ENCODE assay signal across 29 cellular contexts in the genomic region with DNA sequence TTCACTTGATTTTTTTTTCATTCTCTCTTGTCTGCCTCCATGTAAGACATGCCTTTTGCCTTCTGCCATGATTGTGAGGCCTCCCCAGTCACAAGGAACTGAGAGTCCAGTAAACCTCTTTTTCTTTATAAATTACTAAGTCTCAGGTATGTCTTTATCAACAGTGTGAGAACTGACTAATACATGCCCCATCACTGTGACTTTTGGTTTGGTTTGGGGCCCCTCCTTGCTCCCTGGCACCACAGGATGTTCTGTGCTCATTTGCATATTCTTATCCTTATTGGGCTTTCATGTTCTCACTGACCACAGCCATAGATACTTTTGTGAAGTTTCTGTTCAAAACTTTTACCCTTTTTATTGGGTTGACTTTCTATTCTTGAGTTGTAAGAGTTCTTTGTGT. TPM values are rescaled to one million over a fixed set of nuclear protein-coding genes. Genes with fewer than 3 reads are reported as not detected.
"Had no signal": no experiment of that assay in that cellular context is flagged by ENCODE, and none has a peak within 500 bp of the region (broad histone marks: within the 10 kb centered on the region; RNA-seq: fewer than 3 reads in every experiment).

No MANE protein-coding gene starts in this region.

- H3K36me3 ChIP-seq: esophagus squamous epithelium, left ventricle myocardium inferior, lower lobe of right lung, spleen, suprapubic skin, thyroid gland, uterus had no signal

- H3K4me1 ChIP-seq: left ventricle myocardium inferior, lower lobe of right lung, spleen, suprapubic skin, thyroid gland, uterus had no signal

- ATAC-seq: left cardiac atrium, lower lobe of right lung, natural killer cell, sciatic nerve had no signal

- H3K4me3 ChIP-seq: esophagus squamous epithelium, left ventricle myocardium inferior, lower lobe of right lung, spleen, suprapubic skin, thyroid gland, uterus had no signal

- DNase-seq: dermis blood vessel endothelial cell; esophagus squamous epithelium; foreskin fibroblast; immature natural killer cell; left cardiac atrium; left ventricle myocardium inferior; lower lobe of right lung; natural killer cell; posterior cingulate gyrus; spleen; stimulated activated CD4-positive, alpha-beta T cell treated with anti-CD3 and anti-CD28 coated beads, Interleukin-15, amount 100 ng/mL, for 24 hours; stimulated activated CD4-positive, alpha-beta T cell treated with anti-CD3 and anti-CD28 coated beads, Interleukin-1b, Interleukin-23, amount 100 ng/mL, for 48 hours; stimulated activated CD4-positive, alpha-beta T cell treated with anti-CD3 and anti-CD28 coated beads, Interleukin-4, amount 100 ng/mL, for 24 hours; stimulated activated naive B cell treated with anti-CD40 and anti-IgM and Interleukin-4, amounts not matched to agents 10 μg/mL and 1 μg/mL and 100 μg/mL, for 72 hours; thyroid gland; uterus had no signal

- H3K27ac ChIP-seq: esophagus squamous epithelium, left ventricle myocardium inferior, lower lobe of right lung, spleen, suprapubic skin, thyroid gland, uterus had no signal

- H3K4me1 Mint-ChIP-seq: immature natural killer cell; memory B cell; mesothelial cell of epicardium; natural killer cell; neural crest cell; stimulated activated naive B cell treated with anti-CD40 and anti-IgM and Interleukin-4, amounts not matched to agents 10 μg/mL and 1 μg/mL and 100 μg/mL, for 72 hours had no signal

- H3K4me3 Mint-ChIP-seq: immature natural killer cell; memory B cell; mesothelial cell of epicardium; natural killer cell; neural crest cell; stimulated activated naive B cell treated with anti-CD40 and anti-IgM and Interleukin-4, amounts not matched to agents 10 μg/mL and 1 μg/mL and 100 μg/mL, for 72 hours; type B pancreatic cell had no signal

- H3K27ac Mint-ChIP-seq: immature natural killer cell; memory B cell; mesothelial cell of epicardium; natural killer cell; stimulated activated naive B cell treated with anti-CD40 and anti-IgM and Interleukin-4, amounts not matched to agents 10 μg/mL and 1 μg/mL and 100 μg/mL, for 72 hours; type B pancreatic cell had no signal

- FAIRE-seq: keratinocyte had no signal

- H3K27me3 ChIP-seq: thyroid gland, uterus had no signal

- H3K9me3 ChIP-seq: esophagus squamous epithelium, left ventricle myocardium inferior, lower lobe of right lung, suprapubic skin, thyroid gland, uterus had no signal

- H3K36me3 Mint-ChIP-seq: memory B cell, mesothelial cell of epicardium, natural killer cell, type B pancreatic cell had no signal

- H3K9me3 Mint-ChIP-seq: type B pancreatic cell had no signal

RNA-seq across cellular contexts. Expression of gene PRR20G, which starts 3.8 kb away (rescaled TPM):
- total RNA-seq: dermis blood vessel endothelial cell, epithelial cell of proximal tubule, esophagus squamous epithelium, left cardiac atrium, left ventricle myocardium inferior, lower lobe of right lung, mesothelial cell of epicardium, mucosa of gallbladder, myocyte, natural killer cell, neural crest cell, osteocyte, pulmonary artery endothelial cell, sciatic nerve, skeletal muscle tissue, spleen, suprapubic skin, thyroid gland, uterus had no signal
- polyA plus RNA-seq: immature natural killer cell, keratinocyte, spleen had no signal
